ENCODE assay signal across 2 cellular contexts in the genomic region with DNA sequence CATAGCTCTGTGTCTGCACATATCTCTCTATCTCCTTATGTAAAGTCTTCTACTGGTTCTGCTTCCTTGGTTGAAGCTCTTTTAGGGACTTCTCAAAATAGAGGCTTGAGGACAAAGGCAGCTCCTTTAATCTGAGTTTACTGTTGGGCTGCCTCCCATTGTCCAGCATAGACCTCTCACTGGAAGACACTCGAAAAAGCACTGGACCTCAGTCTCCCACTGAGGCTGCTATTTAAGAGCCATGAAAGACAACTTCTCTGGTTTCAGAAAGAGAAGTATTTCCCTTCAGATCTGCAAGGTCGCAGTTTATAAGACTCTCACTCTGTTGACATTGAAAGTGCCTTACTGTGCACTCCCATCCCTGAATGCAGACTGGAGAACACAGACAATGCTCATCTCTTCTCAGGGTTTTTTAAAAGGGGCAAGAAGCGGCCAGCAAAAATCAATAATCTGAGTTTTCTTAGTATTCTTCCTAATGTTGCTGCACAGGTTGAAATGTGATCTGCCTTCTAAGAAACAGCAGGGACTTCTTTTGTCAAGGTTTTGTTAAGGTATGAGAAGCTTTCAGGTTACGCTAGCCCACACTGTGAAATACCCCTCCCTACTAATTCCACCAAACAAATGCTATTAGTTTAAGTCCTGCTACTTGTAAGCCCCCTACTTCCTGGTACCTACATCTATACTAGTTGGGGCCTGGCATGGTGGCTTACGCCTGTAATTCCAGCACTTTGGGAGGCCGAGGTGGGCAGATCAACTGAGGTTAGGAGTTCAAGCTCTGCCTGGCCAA.
TF ChIP-seq lines count a peak whose summit lies in the region.

No MANE protein-coding gene starts in this region.

TF ChIP-seq in GM23338, 12 proteins besides CTCF, POLR2A, EP300 and RAD21:
- TF ChIP-seq NANOG (IDR thresholded peaks at IDR 0.05; ENCODE audit: borderline replicate concordance) (no peak), STAT1 (IDR thresholded peaks at IDR 0.05; ENCODE audit: unreplicated experiment) (no peak), JUNB (IDR thresholded peaks at IDR 0.05; ENCODE audit: unreplicated experiment) (no peak), EZH2phosphoT487 (IDR thresholded peaks at IDR 0.05; ENCODE audit: unreplicated experiment) (no peak), CREB1 (CRISPR knock-in tag; IDR thresholded peaks at IDR 0.05; ENCODE audit: low read depth) (no peak), ZNF462 (CRISPR knock-in tag; IDR thresholded peaks at IDR 0.05) (no peak), POLR2AphosphoS5 (IDR thresholded peaks at IDR 0.05; ENCODE audit: low read depth) (no peak), EZH2 (IDR thresholded peaks at IDR 0.05; ENCODE audit: low read depth, unreplicated experiment) (no peak)

TF ChIP-seq in GM12878, 131 proteins besides CTCF, POLR2A, EP300 and RAD21:
- TF ChIP-seq IKZF1 (conservative IDR thresholded peaks at IDR 0.05) = no peak
- TF ChIP-seq ZBTB4 (CRISPR knock-in tag; IDR thresholded peaks at IDR 0.05) = no peak
- no peak for TF ChIP-seq NFYA (IDR thresholded peaks at IDR 0.05; ENCODE audit: borderline replicate concordance, low read depth, low read length)
- no peak for TF ChIP-seq MEF2A (IDR thresholded peaks at IDR 0.05; ENCODE audit: insufficient read depth, low read depth, low read length)
- TF ChIP-seq BCL11A (IDR thresholded peaks at IDR 0.05; ENCODE audit: low read depth, low read length) = no peak
- TF ChIP-seq ZNF207 (IDR thresholded peaks at IDR 0.05; ENCODE audit: borderline replicate concordance) = no peak
- TF ChIP-seq YY1 (IDR thresholded peaks at IDR 0.05; ENCODE audit: low read depth, low read length) = no peak
- TF ChIP-seq ZNF24 (IDR thresholded peaks at IDR 0.05) = no peak
- TF ChIP-seq ZNF592 (IDR thresholded peaks at IDR 0.05) = no peak
- TF ChIP-seq ZSCAN29 (IDR thresholded peaks at IDR 0.05) = no peak
- TF ChIP-seq, protein P1, sequence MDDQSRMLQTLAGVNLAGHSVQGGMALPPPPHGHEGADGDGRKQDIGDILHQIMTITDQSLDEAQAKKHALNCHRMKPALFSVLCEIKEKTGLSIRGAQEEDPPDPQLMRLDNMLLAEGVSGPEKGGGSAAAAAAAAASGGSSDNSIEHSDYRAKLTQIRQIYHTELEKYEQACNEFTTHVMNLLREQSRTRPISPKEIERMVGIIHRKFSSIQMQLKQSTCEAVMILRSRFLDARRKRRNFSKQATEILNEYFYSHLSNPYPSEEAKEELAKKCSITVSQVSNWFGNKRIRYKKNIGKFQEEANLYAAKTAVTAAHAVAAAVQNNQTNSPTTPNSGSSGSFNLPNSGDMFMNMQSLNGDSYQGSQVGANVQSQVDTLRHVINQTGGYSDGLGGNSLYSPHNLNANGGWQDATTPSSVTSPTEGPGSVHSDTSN (IDR thresholded peaks at IDR 0.05; ENCODE audit: insufficient replicate concordance, low read depth, low read length) = no peak
- TF ChIP-seq MYC (IDR thresholded peaks at IDR 0.05; ENCODE audit: insufficient read depth, insufficient read length, insufficient replicate concordance, low read length, severe bottlenecking) = no peak
- no peak for TF ChIP-seq BACH1 (IDR thresholded peaks at IDR 0.05; ENCODE audit: borderline replicate concordance)
- no peak for TF ChIP-seq ZNF622 (IDR thresholded peaks at IDR 0.05)
- no peak for TF ChIP-seq BRCA1 (IDR thresholded peaks at IDR 0.05; ENCODE audit: low read depth, low read length)
